ENCODE assay signal across 32 cellular contexts in the genomic region with DNA sequence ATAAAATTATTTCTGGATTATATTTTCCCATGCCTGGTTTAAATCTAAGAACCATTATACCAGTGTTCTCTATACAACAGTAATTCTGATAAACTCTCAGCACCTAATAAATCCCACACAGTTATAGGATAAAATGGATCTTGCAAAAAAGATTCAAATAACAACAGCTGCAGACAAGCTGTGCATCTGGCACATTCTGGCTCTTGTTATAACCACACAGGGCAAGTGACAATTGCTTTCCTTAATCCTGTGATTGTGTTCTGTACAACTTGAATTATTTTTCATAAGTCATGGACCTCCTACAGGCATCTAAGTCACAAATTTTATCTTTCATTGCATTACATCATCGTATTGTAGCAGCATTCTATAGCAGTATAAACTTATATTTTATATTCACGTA.
"Had no signal": no experiment of that assay in that cellular context is flagged by ENCODE, and none has a peak within 500 bp of the region (broad histone marks: within the 10 kb centered on the region; RNA-seq: fewer than 3 reads in every experiment).

No MANE protein-coding gene starts in this region.

- H3K27me3 Mint-ChIP-seq: activated CD4-positive, alpha-beta T cell treated with anti-CD3 and anti-CD28 coated beads, Interleukin-2, amount 10 ng/mL, durations not matched to agents 24 days and 14 days; activated CD8-positive, alpha-beta T cell treated with anti-CD3 and anti-CD28 coated beads for 36 hours; central memory CD8-positive, alpha-beta T cell; naive B cell; progenitor cell of endocrine pancreas; stimulated activated naive CD8-positive, alpha-beta T cell treated with anti-CD3 and anti-CD28 coated beads, Interleukin-15, Interleukin-2, amounts not matched to agents 100 ng/mL and 50 ng/mL, for 24 hours had no signal

- H3K4me1 ChIP-seq: colonic mucosa, gastrocnemius medialis, uterus had no signal

- ATAC-seq: activated CD8-positive, alpha-beta T cell treated with anti-CD3 and anti-CD28 coated beads for 36 hours; activated naive CD4-positive, alpha-beta T cell treated with anti-CD3 and anti-CD28 coated beads, Interleukin-2, amount 50 U/mL, for 72 hours; gastrocnemius medialis; sciatic nerve; stimulated activated effector memory CD8-positive, alpha-beta T cell treated with anti-CD3 and anti-CD28 coated beads, Interleukin-12 subunit alpha, Interleukin-12 subunit beta, amount 100 ng/mL, for 72 hours had no signal

- FAIRE-seq: bronchial epithelial cell, endometrium, keratinocyte, small intestine had no signal

- H3K36me3 Mint-ChIP-seq: activated naive CD4-positive, alpha-beta T cell treated with anti-CD3 and anti-CD28 coated beads, Interleukin-2, amount 50 U/mL, for 72 hours; naive B cell; stimulated activated effector memory CD8-positive, alpha-beta T cell treated with anti-CD3 and anti-CD28 coated beads, Interleukin-12 subunit alpha, Interleukin-12 subunit beta, amount 100 ng/mL, for 72 hours had no signal

- DNase-seq: activated CD4-positive, alpha-beta T cell treated with anti-CD3 and anti-CD28 coated beads, Interleukin-2, amount 10 ng/mL, durations not matched to agents 24 days and 14 days; activated CD4-positive, CD25-positive, alpha-beta regulatory T cell treated with anti-CD3 and anti-CD28 coated beads, Interleukin-2, amount 50 U/mL, for 72 hours; activated CD8-positive, alpha-beta T cell treated with anti-CD3 and anti-CD28 coated beads for 36 hours; activated naive CD4-positive, alpha-beta T cell; activated T-cell treated with anti-CD3 and anti-CD28 coated beads, Interleukin-2, amount 50 U/mL, for 48 hours; anterior cingulate cortex; colonic mucosa; effector CD8-positive, alpha-beta T cell; gastrocnemius medialis; hippocampal formation; left cardiac atrium; mammary epithelial cell; naive B cell; nephron progenitor cell; ovary; small intestine; stimulated activated CD4-positive, alpha-beta T cell treated with anti-CD3 and anti-CD28 coated beads, Interleukin-4, amount 100 ng/mL, for 24 hours; T-helper 2 cell; trophoblast cell; uterus had no signal

- H3K9me3 ChIP-seq: colonic mucosa, gastrocnemius medialis, neutrophil, ovary, thoracic aorta, uterus had no signal

- H3K4me3 ChIP-seq: colonic mucosa, gastrocnemius medialis, ovary, thoracic aorta, uterus had no signal

- H3K9me3 Mint-ChIP-seq: activated CD4-positive, alpha-beta T cell treated with anti-CD3 and anti-CD28 coated beads, Interleukin-2, amount 10 ng/mL, durations not matched to agents 24 days and 14 days; nephron progenitor cell had no signal

- H3K27ac ChIP-seq: colonic mucosa, epithelial cell of prostate, gastrocnemius medialis, neutrophil, ovary, thoracic aorta, uterus had no signal

- H3K4me1 Mint-ChIP-seq: activated CD4-positive, alpha-beta T cell treated with anti-CD3 and anti-CD28 coated beads, Interleukin-2, amount 10 ng/mL, durations not matched to agents 24 days and 14 days; central memory CD8-positive, alpha-beta T cell; naive B cell; nephron progenitor cell; stimulated activated effector memory CD8-positive, alpha-beta T cell treated with anti-CD3 and anti-CD28 coated beads, Interleukin-12 subunit alpha, Interleukin-12 subunit beta, amount 100 ng/mL, for 72 hours had no signal

- H3K4me3 Mint-ChIP-seq: activated CD4-positive, alpha-beta T cell treated with anti-CD3 and anti-CD28 coated beads, Interleukin-2, amount 10 ng/mL, durations not matched to agents 24 days and 14 days; activated CD8-positive, alpha-beta T cell treated with anti-CD3 and anti-CD28 coated beads for 36 hours; central memory CD8-positive, alpha-beta T cell; naive B cell; nephron progenitor cell; stimulated activated effector memory CD8-positive, alpha-beta T cell treated with anti-CD3 and anti-CD28 coated beads, Interleukin-12 subunit alpha, Interleukin-12 subunit beta, amount 100 ng/mL, for 72 hours; stimulated activated naive CD8-positive, alpha-beta T cell treated with anti-CD3 and anti-CD28 coated beads, Interleukin-15, Interleukin-2, amounts not matched to agents 100 ng/mL and 50 ng/mL, for 24 hours had no signal

- H3K27me3 ChIP-seq: colonic mucosa, gastrocnemius medialis, neutrophil, ovary, uterus had no signal

- H3K36me3 ChIP-seq: colonic mucosa, gastrocnemius medialis, neutrophil, ovary, thoracic aorta, uterus had no signal

- H3K27ac Mint-ChIP-seq: activated CD4-positive, alpha-beta T cell treated with anti-CD3 and anti-CD28 coated beads, Interleukin-2, amount 10 ng/mL, durations not matched to agents 24 days and 14 days; activated CD8-positive, alpha-beta T cell treated with anti-CD3 and anti-CD28 coated beads for 36 hours; activated naive CD4-positive, alpha-beta T cell treated with anti-CD3 and anti-CD28 coated beads, Interleukin-2, amount 50 U/mL, for 72 hours; naive B cell; nephron progenitor cell; progenitor cell of endocrine pancreas; stimulated activated effector memory CD8-positive, alpha-beta T cell treated with anti-CD3 and anti-CD28 coated beads, Interleukin-12 subunit alpha, Interleukin-12 subunit beta, amount 100 ng/mL, for 72 hours; stimulated activated naive CD8-positive, alpha-beta T cell treated with anti-CD3 and anti-CD28 coated beads, Interleukin-15, Interleukin-2, amounts not matched to agents 100 ng/mL and 50 ng/mL, for 24 hours had no signal
